In genomic region chr3:157103280-157103679, GRCh38 we compare ENCODE assay signal across 10 cellular contexts. TPM values are rescaled to one million over a fixed set of nuclear protein-coding genes. Genes with fewer than 3 reads are reported as not detected.
A peak's percentile ranks its signal among the peaks of the same experiment; 100 is the strongest.
DNase-seq lines count a peak whose midpoint lies in the region; ATAC-seq and TF ChIP-seq lines count a peak whose summit lies in the region.
"Had no signal": no experiment of that assay in that cellular context is flagged by ENCODE, and none has a peak within 500 bp of the region (broad histone marks: within the 10 kb centered on the region; RNA-seq: fewer than 3 reads in every experiment).

No MANE protein-coding gene starts in this region.

- H3K4me3 Mint-ChIP-seq in immature natural killer cell = no peak overlapping the region

- no peaks in the 10 kb centered on the region for H3K36me3 Mint-ChIP-seq in immature natural killer cell

- H3K27me3 ChIP-seq in heart right ventricle (no peaks in the 10 kb centered on the region), tibial artery (no peaks in the 10 kb centered on the region)
- H3K27me3 ChIP-seq: gastroesophageal sphincter had no signal

- H3K27ac Mint-ChIP-seq in immature natural killer cell = no peak overlapping the region

- peaks cover 0 to 1% (median 0%) of the 10 kb centered on the region in 6 donors for H3K9me3 Mint-ChIP-seq in immature natural killer cell

- TF ChIP-seq CTCF in heart right ventricle (IDR thresholded peaks at IDR 0.05) (no peak), tibial artery (IDR thresholded peaks at IDR 0.05) (no peak)

- intact Hi-C loops in heart right ventricle (cut with DNase I) = no loop called here
- intact Hi-C loops in left cardiac atrium (cut with DNase I) = no loop called here
- intact Hi-C loops in tibial artery (cut with DNase I; ENCODE audit: low total_unique reads) = no loop called here

- H3K4me3 ChIP-seq in heart right ventricle (no peak overlapping the region), tibial artery (no peak overlapping the region)
- H3K4me3 ChIP-seq: gastroesophageal sphincter, skin epidermis had no signal

- DNase-seq in heart right ventricle (no peak), left cardiac atrium (no peak), NCI-H526 treated with DMSO at 0.1 percent for 48 hours (lab: John Stamatoyannopoulos, UW) (peak; percentile 85), islet precursor cell (no peak), immature natural killer cell (no peak), tibial artery (no peak)

- peaks cover 0 to 3% (median 0%) of the 10 kb centered on the region in 11 donors for H3K9me3 ChIP-seq in heart right ventricle
- no peaks in the 10 kb centered on the region for H3K9me3 ChIP-seq in tibial artery
- H3K9me3 ChIP-seq: gastroesophageal sphincter had no signal

- WGBS in heart right ventricle, 2 donors = 80 to 83% methylated on average over 2 of the region's 2 CpGs

- H3K4me1 ChIP-seq in heart right ventricle (peaks cover 0 to 56% (median 39%) of the 10 kb centered on the region in 9 donors), tibial artery (peaks cover 0 to 5% (median 2%) of the 10 kb centered on the region in 4 donors)

- H3K36me3 ChIP-seq in heart right ventricle (peaks cover 0 to 7% (median 0%) of the 10 kb centered on the region in 9 donors), tibial artery (no peaks in the 10 kb centered on the region)
- H3K36me3 ChIP-seq: gastroesophageal sphincter had no signal

- H3K4me1 Mint-ChIP-seq in immature natural killer cell = no peaks in the 10 kb centered on the region

- ATAC-seq in heart right ventricle (no peak), left cardiac atrium (no peak), HG02678 (IDR thresholded peaks at IDR 0.05; ENCODE audit: unreplicated experiment) (peak; percentile 91)
- ATAC-seq: gastroesophageal sphincter had no signal

- peaks cover 0 to 2% (median 1%) of the 10 kb centered on the region in 3 donors for H3K27me3 Mint-ChIP-seq in immature natural killer cell (ENCODE audit: low read depth in 3 of 3)

- H3K27ac ChIP-seq in heart right ventricle = peak overlapping the region in 8 of 10 donors; percentile 3 to 54 (median 25)
- peak overlapping the region; percentile 17 for H3K27ac ChIP-seq in temporal lobe (ENCODE audit: low read depth, low read length)
- no peak overlapping the region for H3K27ac ChIP-seq in tibial artery
- H3K27ac ChIP-seq: gastroesophageal sphincter had no signal

RNA-seq across cellular contexts. Expression of gene CCNL1, which starts 56.7 kb away (rescaled TPM):
- total RNA-seq in heart right ventricle (10 to 100 TPM; 19.1 to 52.5 (median 24.7) TPM), left cardiac atrium (10 to 100 TPM; 44.9 to 64.2 TPM), temporal lobe (68.1 TPM)
- polyA plus RNA-seq in heart right ventricle (10 to 100 TPM; 23.7 to 77.3 TPM), immature natural killer cell (10 to 100 TPM; 35.3 to 87.6 (median 44.2) TPM)

Comparison
In these comparisons a context has a peak if more than half of its experiments do, and no peak if none do; other contexts are left out.
1. H3K27ac ChIP-seq: peak in heart right ventricle (8 of 10) and temporal lobe (single experiment); none in tibial artery (0 of 2).